In the genomic region with DNA sequence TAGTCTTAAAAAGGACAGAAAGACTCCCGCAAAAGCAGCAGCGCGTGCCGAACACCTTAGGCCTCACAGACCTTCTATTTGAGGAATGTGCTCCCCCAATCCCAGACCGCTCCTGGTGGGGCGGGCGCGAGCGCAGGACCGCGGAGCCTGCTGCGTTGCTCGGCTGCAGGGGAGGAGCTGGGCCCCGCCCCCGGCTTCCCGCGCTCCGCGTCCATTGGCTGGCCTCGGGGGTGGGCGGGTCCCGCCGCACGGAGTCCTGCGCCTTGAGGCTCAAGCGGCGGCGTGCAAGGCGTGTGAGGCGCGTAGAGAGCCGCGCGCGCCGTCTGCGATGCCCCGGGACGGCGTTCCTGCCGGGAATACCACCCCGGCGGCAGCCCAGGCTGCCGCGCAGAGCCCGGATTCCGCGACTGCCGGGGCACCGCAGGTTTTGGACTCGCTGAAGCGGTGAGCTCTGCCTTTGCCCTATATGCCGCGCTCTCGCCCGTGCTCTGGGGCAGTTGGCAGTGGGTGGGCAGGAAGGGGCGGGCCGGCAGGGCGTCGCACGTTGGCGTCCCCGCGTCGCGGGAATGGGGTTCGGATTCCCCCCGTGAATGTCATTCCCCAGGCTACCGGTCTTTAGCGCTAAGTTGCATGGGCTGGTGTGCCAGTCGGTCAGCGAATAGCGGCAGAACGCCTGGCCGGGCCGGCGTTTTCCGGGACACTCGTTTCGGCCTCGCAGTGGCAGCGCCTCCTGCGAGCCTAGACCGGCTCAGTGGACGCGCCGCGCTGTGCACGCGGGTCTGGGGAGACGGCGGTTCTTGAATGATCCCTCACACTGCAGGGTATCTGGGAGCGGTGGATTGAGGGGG, we compare ENCODE assay signal across 1 cellular context.
A peak's percentile ranks its signal among the peaks of the same experiment; 100 is the strongest.
TF ChIP-seq lines count a peak whose summit lies in the region.

No MANE protein-coding gene starts in this region.

TF ChIP-seq in HepG2, 621 proteins besides CTCF, POLR2A, EP300 and RAD21 (continued from another document and continues in another):
- TF ChIP-seq THRA (CRISPR knock-in tag; IDR thresholded peaks at IDR 0.05; ENCODE audit: borderline replicate concordance), result peak; percentile 40; the same call in 1 of the 2 replicates
- TF ChIP-seq ZNF619 (CRISPR knock-in tag; IDR thresholded peaks at IDR 0.05), result no peak
- TF ChIP-seq ZNF747 (CRISPR knock-in tag; IDR thresholded peaks at IDR 0.05; ENCODE audit: borderline replicate concordance), result peak; percentile 87
- 0 out of 2 replicates have a peak, but pooled peaks have one; percentile 45 for TF ChIP-seq ZNF609 (CRISPR knock-in tag; IDR thresholded peaks at IDR 0.05; ENCODE audit: borderline replicate concordance)
- peak; percentile 62; the same call in 1 of the 2 replicates for TF ChIP-seq TGIF2 (CRISPR knock-in tag; IDR thresholded peaks at IDR 0.05)
- TF ChIP-seq ZKSCAN1 (IDR thresholded peaks at IDR 0.05; ENCODE audit: low read length), result no peak
- TF ChIP-seq EED (CRISPR knock-in tag; IDR thresholded peaks at IDR 0.05), result peak; percentile 85; the same call in 1 of the 2 replicates
- TF ChIP-seq CREB1 (IDR thresholded peaks at IDR 0.05), result no peak
- TF ChIP-seq CREB1 (CRISPR knock-in tag; IDR thresholded peaks at IDR 0.05), result no peak
- TF ChIP-seq ZNF501 (CRISPR knock-in tag; IDR thresholded peaks at IDR 0.05), result peak; percentile 44; the same call in 1 of the 2 replicates
- no peak for TF ChIP-seq ZNF615 (CRISPR knock-in tag; IDR thresholded peaks at IDR 0.05; ENCODE audit: borderline replicate concordance)
- TF ChIP-seq ZC3H4 (CRISPR knock-in tag; IDR thresholded peaks at IDR 0.05; ENCODE audit: borderline replicate concordance), result no peak
- TF ChIP-seq HMGA1 (CRISPR knock-in tag; conservative IDR thresholded peaks at IDR 0.05), result no peak
- TF ChIP-seq WIZ (CRISPR knock-in tag; IDR thresholded peaks at IDR 0.05), result no peak
- TF ChIP-seq RBM22 (optimal IDR thresholded peaks at IDR 0.05; ENCODE audit: low read length), result no peak
- TF ChIP-seq HMG20A (CRISPR knock-in tag; IDR thresholded peaks at IDR 0.05; ENCODE audit: borderline replicate concordance), result no peak
- peak; percentile 66; the same call in 1 of the 2 replicates for TF ChIP-seq NRL (CRISPR knock-in tag; IDR thresholded peaks at IDR 0.05; ENCODE audit: borderline replicate concordance)
- TF ChIP-seq ZXDC (CRISPR knock-in tag; IDR thresholded peaks at IDR 0.05), result peak; percentile 83
- TF ChIP-seq AGO2 (optimal IDR thresholded peaks at IDR 0.05; ENCODE audit: low read depth, low read length), result no peak
- TF ChIP-seq ZNF678 (CRISPR knock-in tag; IDR thresholded peaks at IDR 0.05), result peak; percentile 97
- TF ChIP-seq ZNF292 (CRISPR knock-in tag; IDR thresholded peaks at IDR 0.05; ENCODE audit: borderline replicate concordance, low read depth), result no peak
- TF ChIP-seq, protein P1, sequence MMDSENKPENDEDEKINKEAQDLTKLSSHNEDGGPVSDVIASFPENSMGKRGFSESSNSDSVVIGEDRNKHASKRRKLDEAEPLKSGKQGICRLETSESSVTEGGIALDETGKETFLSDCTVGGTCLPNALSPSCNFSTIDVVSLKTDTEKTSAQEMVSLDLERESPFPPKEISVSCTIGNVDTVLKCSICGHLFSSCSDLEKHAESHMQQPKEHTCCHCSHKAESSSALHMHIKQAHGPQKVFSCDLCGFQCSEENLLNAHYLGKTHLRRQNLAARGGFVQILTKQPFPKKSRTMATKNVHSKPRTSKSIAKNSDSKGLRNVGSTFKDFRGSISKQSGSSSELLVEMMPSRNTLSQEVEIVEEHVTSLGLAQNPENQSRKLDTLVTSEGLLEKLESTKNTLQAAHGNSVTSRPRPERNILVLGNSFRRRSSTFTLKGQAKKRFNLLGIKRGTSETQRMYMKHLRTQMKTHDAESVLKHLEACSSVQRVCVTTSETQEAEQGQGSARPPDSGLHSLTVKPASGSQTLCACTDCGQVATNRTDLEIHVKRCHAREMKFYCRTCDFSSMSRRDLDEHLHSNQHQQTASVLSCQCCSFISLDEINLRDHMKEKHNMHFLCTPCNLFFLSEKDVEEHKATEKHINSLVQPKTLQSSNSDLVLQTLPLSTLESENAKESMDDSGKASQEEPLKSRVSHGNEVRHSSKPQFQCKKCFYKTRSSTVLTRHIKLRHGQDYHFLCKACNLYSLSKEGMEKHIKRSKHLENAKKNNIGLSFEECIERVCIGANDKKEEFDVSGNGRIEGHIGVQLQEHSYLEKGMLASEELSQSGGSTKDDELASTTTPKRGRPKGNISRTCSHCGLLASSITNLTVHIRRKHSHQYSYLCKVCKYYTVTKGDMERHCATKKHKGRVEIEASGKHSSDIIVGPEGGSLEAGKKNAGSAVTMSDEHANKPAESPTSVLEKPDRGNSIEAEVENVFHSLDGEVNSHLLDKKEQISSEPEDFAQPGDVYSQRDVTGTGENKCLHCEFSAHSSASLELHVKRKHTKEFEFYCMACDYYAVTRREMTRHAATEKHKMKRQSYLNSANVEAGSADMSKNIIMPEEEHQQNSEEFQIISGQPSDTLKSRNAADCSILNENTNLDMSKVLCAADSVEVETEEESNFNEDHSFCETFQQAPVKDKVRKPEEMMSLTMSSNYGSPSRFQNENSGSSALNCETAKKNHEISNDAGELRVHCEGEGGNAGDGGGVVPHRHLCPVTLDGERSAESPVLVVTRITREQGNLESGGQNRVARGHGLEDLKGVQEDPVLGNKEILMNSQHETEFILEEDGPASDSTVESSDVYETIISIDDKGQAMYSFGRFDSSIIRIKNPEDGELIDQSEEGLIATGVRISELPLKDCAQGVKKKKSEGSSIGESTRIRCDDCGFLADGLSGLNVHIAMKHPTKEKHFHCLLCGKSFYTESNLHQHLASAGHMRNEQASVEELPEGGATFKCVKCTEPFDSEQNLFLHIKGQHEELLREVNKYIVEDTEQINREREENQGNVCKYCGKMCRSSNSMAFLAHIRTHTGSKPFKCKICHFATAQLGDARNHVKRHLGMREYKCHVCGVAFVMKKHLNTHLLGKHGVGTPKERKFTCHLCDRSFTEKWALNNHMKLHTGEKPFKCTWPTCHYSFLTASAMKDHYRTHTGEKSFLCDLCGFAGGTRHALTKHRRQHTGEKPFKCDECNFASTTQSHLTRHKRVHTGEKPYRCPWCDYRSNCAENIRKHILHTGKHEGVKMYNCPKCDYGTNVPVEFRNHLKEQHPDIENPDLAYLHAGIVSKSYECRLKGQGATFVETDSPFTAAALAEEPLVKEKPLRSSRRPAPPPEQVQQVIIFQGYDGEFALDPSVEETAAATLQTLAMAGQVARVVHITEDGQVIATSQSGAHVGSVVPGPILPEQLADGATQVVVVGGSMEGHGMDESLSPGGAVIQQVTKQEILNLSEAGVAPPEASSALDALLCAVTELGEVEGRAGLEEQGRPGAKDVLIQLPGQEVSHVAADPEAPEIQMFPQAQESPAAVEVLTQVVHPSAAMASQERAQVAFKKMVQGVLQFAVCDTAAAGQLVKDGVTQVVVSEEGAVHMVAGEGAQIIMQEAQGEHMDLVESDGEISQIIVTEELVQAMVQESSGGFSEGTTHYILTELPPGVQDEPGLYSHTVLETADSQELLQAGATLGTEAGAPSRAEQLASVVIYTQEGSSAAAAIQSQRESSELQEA (CRISPR knock-in tag; IDR thresholded peaks at IDR 0.05; ENCODE audit: not compliant biosample characterization), result peak; percentile 43
- no peak for TF ChIP-seq KDM6A (CRISPR knock-in tag; IDR thresholded peaks at IDR 0.05; ENCODE audit: low read depth)
- no peak for TF ChIP-seq CEBPG (CRISPR knock-in tag; IDR thresholded peaks at IDR 0.05)
- peak; percentile 92 for TF ChIP-seq SRY (CRISPR knock-in tag; IDR thresholded peaks at IDR 0.05)
- TF ChIP-seq ZSCAN12 (CRISPR knock-in tag; IDR thresholded peaks at IDR 0.05), result no peak
- TF ChIP-seq ZNF124 (CRISPR knock-in tag; IDR thresholded peaks at IDR 0.05), result no peak
- no peak for TF ChIP-seq HOXA7 (CRISPR knock-in tag; IDR thresholded peaks at IDR 0.05)
- no peak; the same call in 1 of the 2 replicates for TF ChIP-seq THAP8 (CRISPR knock-in tag; IDR thresholded peaks at IDR 0.05; ENCODE audit: borderline replicate concordance)
- TF ChIP-seq ZNF232 (CRISPR knock-in tag; IDR thresholded peaks at IDR 0.05; ENCODE audit: borderline replicate concordance), result peak; percentile 59; the same call in 1 of the 2 replicates
- no peak for TF ChIP-seq ZBTB20 (CRISPR knock-in tag; IDR thresholded peaks at IDR 0.05; ENCODE audit: borderline replicate concordance, low read depth)
- 0 out of 2 replicates have a peak, but pooled peaks have one; percentile 77 for TF ChIP-seq ZBTB42 (CRISPR knock-in tag; IDR thresholded peaks at IDR 0.05)
- TF ChIP-seq, protein P2, sequence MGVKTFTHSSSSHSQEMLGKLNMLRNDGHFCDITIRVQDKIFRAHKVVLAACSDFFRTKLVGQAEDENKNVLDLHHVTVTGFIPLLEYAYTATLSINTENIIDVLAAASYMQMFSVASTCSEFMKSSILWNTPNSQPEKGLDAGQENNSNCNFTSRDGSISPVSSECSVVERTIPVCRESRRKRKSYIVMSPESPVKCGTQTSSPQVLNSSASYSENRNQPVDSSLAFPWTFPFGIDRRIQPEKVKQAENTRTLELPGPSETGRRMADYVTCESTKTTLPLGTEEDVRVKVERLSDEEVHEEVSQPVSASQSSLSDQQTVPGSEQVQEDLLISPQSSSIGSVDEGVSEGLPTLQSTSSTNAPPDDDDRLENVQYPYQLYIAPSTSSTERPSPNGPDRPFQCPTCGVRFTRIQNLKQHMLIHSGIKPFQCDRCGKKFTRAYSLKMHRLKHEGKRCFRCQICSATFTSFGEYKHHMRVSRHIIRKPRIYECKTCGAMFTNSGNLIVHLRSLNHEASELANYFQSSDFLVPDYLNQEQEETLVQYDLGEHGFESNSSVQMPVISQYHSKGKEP (CRISPR knock-in tag; IDR thresholded peaks at IDR 0.05), result peak; percentile 62; the same call in 1 of the 2 replicates
- TF ChIP-seq NCOA2 (CRISPR knock-in tag; IDR thresholded peaks at IDR 0.05), result peak; percentile 50; the same call in 1 of the 2 replicates
